In genomic region chr1:1472046-1472876, GRCh38 we compare ENCODE assay signal across 9 cellular contexts. TPM values are rescaled to one million over a fixed set of nuclear protein-coding genes. Genes with fewer than 3 reads are reported as not detected.
DNase-seq lines count a peak whose midpoint lies in the region; ATAC-seq, FAIRE-seq and TF ChIP-seq lines count a peak whose summit lies in the region.
"Not testable (repeated sequence)": the region's sequence is repeated elsewhere in the genome, so short reads cannot be mapped to it uniquely, and the experiment has no call there.
"Had no signal": no experiment of that assay in that cellular context is flagged by ENCODE, and none has a peak within 500 bp of the region (broad histone marks: within the 10 kb centered on the region; RNA-seq: fewer than 3 reads in every experiment).

No MANE protein-coding gene starts in this region.

- H3K4me2 ChIP-seq in endothelial cell of umbilical vein (ENCODE audit: insufficient read depth, low read length) (peak overlapping the region; percentile 57), HepG2 (ENCODE audit: low read depth, low read length) (peak overlapping the region; percentile 88)

- BruUV-seq in endothelial cell of umbilical vein (replicated peaks; lab: Mats Ljungman, UMichigan) (TSS peak; percentile 35), HepG2 (replicated peaks; lab: Mats Ljungman, UMichigan) (TSS peak; percentile 76)

- dilution Hi-C loops in endothelial cell of umbilical vein (cut with MboI; ENCODE audit: extremely low pct_ligation_motif_present, low sequenced_read_pairs), result not testable (repeated sequence)

- ATAC-seq in GM19397 (IDR thresholded peaks at IDR 0.05; ENCODE audit: unreplicated experiment) (peak; percentile 20), HG03175 (IDR thresholded peaks at IDR 0.05; ENCODE audit: unreplicated experiment) (peak; percentile 34), HepG2 (peak; percentile 57), gastrocnemius medialis (peak in 1 of 2 donors; percentile 13)

- in situ Hi-C loops in HepG2 (cut with HindIII; ENCODE audit: extremely low pct_ligation_motif_present, low pct_unique_long_range_greater_than_20kb); gastrocnemius medialis (cut with MboI; ENCODE audit: low sequenced_read_pairs in 4 of 4): not testable (repeated sequence)

- not testable (repeated sequence) for TF ChIP-seq RAD21 in HepG2 (CRISPR knock-in tag; IDR thresholded peaks at IDR 0.05)

- H3K4me1 ChIP-seq in endothelial cell of umbilical vein (ENCODE audit: control insufficient read depth, extremely low read depth, insufficient read depth, low read length), result peaks cover 12% of the 10 kb centered on the region
- H3K4me1 ChIP-seq in HepG2 (ENCODE audit: insufficient read depth, low read length), result peaks cover 22% of the 10 kb centered on the region
- H3K4me1 ChIP-seq in gastrocnemius medialis, result peaks cover 9 to 25% of the 10 kb centered on the region in 2 donors

- DNase-seq in AG20443 (ENCODE audit: low spot score), result peak; percentile 19
- peak; percentile 20 for DNase-seq in RPMI8226
- DNase-seq in activated effector memory CD4-positive, alpha-beta T cell treated with anti-CD3 and anti-CD28 coated beads, Interleukin-2, amount 50 U/mL, for 16 hours, result peak; percentile 71
- DNase-seq in endothelial cell of umbilical vein (ENCODE audit: low read depth, low spot score), result peak; percentile 8
- not testable (repeated sequence) for DNase-seq in HepG2 (ENCODE audit: low spot score); gastrocnemius medialis

- not testable (repeated sequence) for H4K20me1 ChIP-seq in endothelial cell of umbilical vein (replicated peaks; ENCODE audit: control insufficient read depth, extremely low read depth, insufficient read depth, low read length); HepG2 (ENCODE audit: insufficient read depth, low read length)

- FAIRE-seq in endothelial cell of umbilical vein (lab: Jason Lieb, UNC) (peak; percentile 96), HepG2 (lab: Jason Lieb, UNC) (peak; percentile 51)

- 2% methylated on average over 11 of the region's 65 CpGs for WGBS in HepG2 (ENCODE audit: low lambda C conversion rate)

- CTCF ChIA-PET in endothelial cell of umbilical vein (lab: Charles Lee); HepG2 (lab: Yijun Ruan, JAX; ENCODE audit: low intra/inter-chr PET ratio, low total read pairs): not testable (repeated sequence)

- not testable (repeated sequence) for H3K27me3 ChIP-seq in endothelial cell of umbilical vein (ENCODE audit: control insufficient read depth in 2 of 2, insufficient read depth in 2 of 2, low read length in 2 of 2); HepG2 (ENCODE audit: control insufficient read depth in 1 of 2, insufficient read depth in 2 of 2, low read length in 2 of 2); gastrocnemius medialis

- H3K36me3 ChIP-seq in endothelial cell of umbilical vein (ENCODE audit: control insufficient read depth in 2 of 2, extremely low read depth in 1 of 2, insufficient read depth in 2 of 2, low read length in 2 of 2); HepG2 (replicated peaks in 1 of 2; ENCODE audit: control insufficient read depth in 1 of 2, insufficient read depth in 2 of 2, low read length in 2 of 2); gastrocnemius medialis: not testable (repeated sequence)

- TF ChIP-seq EP300 in HepG2 (IDR thresholded peaks at IDR 0.05; ENCODE audit: low read depth in 2 of 2, low read length in 2 of 2); HepG2 (CRISPR knock-in tag; IDR thresholded peaks at IDR 0.05; ENCODE audit: borderline replicate concordance): not testable (repeated sequence)

- H3K4me3 ChIP-seq in endothelial cell of umbilical vein (replicated peaks in 1 of 3; ENCODE audit: insufficient read depth in 1 of 3, low read depth in 1 of 3, low read length in 3 of 3) (peak overlapping the region; percentile 41 to 76 (median 65)), HepG2 (replicated peaks in 1 of 3; ENCODE audit: insufficient read depth in 1 of 3, low read depth in 2 of 3, low read length in 3 of 3) (peak overlapping the region; percentile 55 to 77 (median 76)), gastrocnemius medialis (peak overlapping the region; percentile 56 to 86 (median 80))

- not testable (repeated sequence) for H3K9me1 ChIP-seq in endothelial cell of umbilical vein (replicated peaks; ENCODE audit: control insufficient read depth, extremely low read depth, insufficient read depth, low read length)

- peaks cover 40% of the 10 kb centered on the region for H3K79me2 ChIP-seq in endothelial cell of umbilical vein (ENCODE audit: control insufficient read depth, insufficient read depth, low read length)
- H3K79me2 ChIP-seq in HepG2 (ENCODE audit: insufficient read depth, low read length), result peaks cover 19% of the 10 kb centered on the region

- intact Hi-C loops in endothelial cell of umbilical vein (cut with micrococcal nuclease); HepG2 (cut with micrococcal nuclease; ENCODE audit: unreplicated experiment); gastrocnemius medialis (cut with DNase I; ENCODE audit: low total_unique reads): not testable (repeated sequence)

- H2AFZ ChIP-seq in endothelial cell of umbilical vein (ENCODE audit: low read depth, low read length); HepG2 (ENCODE audit: low read length): not testable (repeated sequence)

- H3K27ac ChIP-seq in endothelial cell of umbilical vein (ENCODE audit: insufficient read depth, low read depth, low read length), result not testable (repeated sequence)
- H3K27ac ChIP-seq in HepG2 (ENCODE audit: extremely low read length, insufficient read depth, low read length) (peak overlapping the region; percentile 67), gastrocnemius medialis (peak overlapping the region; percentile 82 to 92 (median 86))

- POLR2A ChIA-PET in endothelial cell of umbilical vein (lab: Charles Lee); HepG2 (lab: Yijun Ruan, JAX): not testable (repeated sequence)

- H3K9ac ChIP-seq in endothelial cell of umbilical vein (replicated peaks; ENCODE audit: extremely low read depth, insufficient read depth, low read length), result peak overlapping the region; percentile 44
- H3K9ac ChIP-seq in HepG2 (ENCODE audit: insufficient read depth, low read depth, low read length), result peak overlapping the region; percentile 84

- H3K9me3 ChIP-seq in endothelial cell of umbilical vein (replicated peaks; ENCODE audit: control insufficient read depth, insufficient read depth, low read length); HepG2 (ENCODE audit: low read length); gastrocnemius medialis: not testable (repeated sequence)

- not testable (repeated sequence) for TF ChIP-seq CTCF in endothelial cell of umbilical vein (IDR thresholded peaks at IDR 0.05; ENCODE audit: extremely low read depth in 1 of 2, insufficient read depth in 1 of 2, low read depth in 1 of 2, low read length in 2 of 2); HepG2 (CRISPR knock-in tag; IDR thresholded peaks at IDR 0.05); gastrocnemius medialis (IDR thresholded peaks at IDR 0.05 in 4 of 5, conservative IDR thresholded peaks at IDR 0.05 in 1 of 5)

- not testable (repeated sequence) for TF ChIP-seq POLR2A in endothelial cell of umbilical vein (IDR thresholded peaks at IDR 0.05; ENCODE audit: low read depth, low read length); HepG2 (IDR thresholded peaks at IDR 0.05; ENCODE audit: insufficient read depth in 1 of 2, low read depth in 2 of 2, low read length in 2 of 2); gastrocnemius medialis (IDR thresholded peaks at IDR 0.05)

RNA-seq across cellular contexts. Expression of gene ATAD3B, which starts 0.7 kb away (rescaled TPM):
- total RNA-seq in endothelial cell of umbilical vein (45.8 and 48.2 TPM in 2 replicates), HepG2 (2016; rRNA removed; fragmentation: Illumina TruSeq; extraction: Trizol) (21.1 and 31.1 TPM in 2 replicates), gastrocnemius medialis (1 to 10 TPM; 3.5 to 7.1 (median 5.9) TPM)
- polyA plus RNA-seq in endothelial cell of umbilical vein (20.5 and 22.7 TPM in 2 replicates), HepG2 (2011; rRNA removed) (9.6 and 15.4 TPM in 2 replicates)
- 10.6 and 15.8 TPM in 2 replicates for polyA plus RNA-seq in endothelial cell of umbilical vein (2011; cell fraction: cytosol; rRNA removed)
- polyA plus RNA-seq in endothelial cell of umbilical vein (2011; cell fraction: nucleus; rRNA removed), result 107 and 147 TPM in 2 replicates
- polyA plus RNA-seq in endothelial cell of umbilical vein (2012), result 16.0 and 23.1 TPM in 2 replicates
- polyA minus RNA-seq in endothelial cell of umbilical vein, result 10.3 and 22.1 TPM in 2 replicates
- polyA minus RNA-seq in endothelial cell of umbilical vein (2011; cell fraction: cytosol; rRNA and poly(A)+ RNA removed), result 66.3 TPM
- polyA minus RNA-seq in endothelial cell of umbilical vein (2011; cell fraction: nucleus; rRNA and poly(A)+ RNA removed), result 22.2 and 45.5 TPM in 2 replicates
- total RNA-seq in HepG2 (2016; cell fraction: cytosol; rRNA removed; fragmentation: Illumina TruSeq; extraction: Trizol; ENCODE audit: low read depth), result 26.1 and 27.7 TPM in 2 replicates
- total RNA-seq in HepG2 (2016; cell fraction: insoluble cytoplasmic fraction; rRNA removed; fragmentation: Illumina TruSeq; extraction: Trizol), result 19.1 and 31.9 TPM in 2 replicates
- 24.8 and 25.7 TPM in 2 replicates for total RNA-seq in HepG2 (2016; cell fraction: membrane; rRNA removed; fragmentation: Illumina TruSeq; extraction: Trizol)
- 28.8 and 34.2 TPM in 2 replicates for total RNA-seq in HepG2 (2016; cell fraction: nucleus; rRNA removed; fragmentation: Illumina TruSeq; extraction: Trizol)
- 7.3 and 12.3 TPM in 2 replicates for polyA plus RNA-seq in HepG2 (2011; cell fraction: cytosol; rRNA removed)
- polyA plus RNA-seq in HepG2 (2011; cell fraction: nucleus; rRNA removed), result 82.9 and 84.6 TPM in 2 replicates
- 9.1 and 14.3 TPM in 2 replicates for polyA plus RNA-seq in HepG2 (2012)
- 11.2 and 12.2 TPM in 2 replicates for polyA plus RNA-seq in HepG2 (2016; cell fraction: cytosol; fragmentation: Illumina TruSeq; extraction: Trizol; ENCODE audit: low read depth)
- 22.1 and 23.9 TPM in 2 replicates for polyA plus RNA-seq in HepG2 (2016; cell fraction: insoluble cytoplasmic fraction; fragmentation: Illumina TruSeq; extraction: Trizol; ENCODE audit: low read depth)
- 16.4 and 18.0 TPM in 2 replicates for polyA plus RNA-seq in HepG2 (2016; cell fraction: membrane; fragmentation: Illumina TruSeq; extraction: Trizol; ENCODE audit: low read depth)
- polyA plus RNA-seq in HepG2 (2016; cell fraction: nucleus; fragmentation: Illumina TruSeq; extraction: Trizol; ENCODE audit: insufficient read depth, low read depth), result 108 and 128 TPM in 2 replicates
- polyA minus RNA-seq in HepG2 (2011; rRNA and poly(A)+ RNA removed; ENCODE audit: low replicate concordance), result 15.4 and 54.9 TPM in 2 replicates
- 8.0 and 10.3 TPM in 2 replicates for polyA minus RNA-seq in HepG2 (2011; cell fraction: cytosol; rRNA and poly(A)+ RNA removed)
- polyA minus RNA-seq in HepG2 (2011; cell fraction: nucleus; rRNA and poly(A)+ RNA removed), result 18.0 and 21.1 TPM in 2 replicates

RNA-seq across cellular contexts. Expression of gene ATAD3C, which starts 22.8 kb away (rescaled TPM):
- total RNA-seq in endothelial cell of umbilical vein (0.16 TPM in 1 of 2 replicates, not detected in the other), HepG2 (2016; rRNA removed; fragmentation: Illumina TruSeq; extraction: Trizol) (3.2 and 4.7 TPM in 2 replicates), gastrocnemius medialis (under 1 TPM in 1 of 4 donors, not detected in 3; 0.07 TPM)
- polyA plus RNA-seq in endothelial cell of umbilical vein (0.01 TPM in 1 of 2 replicates, not detected in the other), HepG2 (2011; rRNA removed) (2.4 and 3.5 TPM in 2 replicates)
- polyA plus RNA-seq in endothelial cell of umbilical vein (2011; cell fraction: cytosol; rRNA removed), result not detected in 2 replicates
- 0.04 and 0.06 TPM in 2 replicates for polyA plus RNA-seq in endothelial cell of umbilical vein (2011; cell fraction: nucleus; rRNA removed)
- polyA plus RNA-seq in endothelial cell of umbilical vein (2012), result not detected in 2 replicates
- polyA minus RNA-seq in endothelial cell of umbilical vein, result not detected in 2 replicates
- not detected for polyA minus RNA-seq in endothelial cell of umbilical vein (2011; cell fraction: cytosol; rRNA and poly(A)+ RNA removed)
- 0.82 TPM in 1 of 2 replicates, not detected in the other for polyA minus RNA-seq in endothelial cell of umbilical vein (2011; cell fraction: nucleus; rRNA and poly(A)+ RNA removed)
- 2.4 and 4.7 TPM in 2 replicates for total RNA-seq in HepG2 (2016; cell fraction: cytosol; rRNA removed; fragmentation: Illumina TruSeq; extraction: Trizol; ENCODE audit: low read depth)
- 2.7 and 3.3 TPM in 2 replicates for total RNA-seq in HepG2 (2016; cell fraction: insoluble cytoplasmic fraction; rRNA removed; fragmentation: Illumina TruSeq; extraction: Trizol)
- total RNA-seq in HepG2 (2016; cell fraction: membrane; rRNA removed; fragmentation: Illumina TruSeq; extraction: Trizol), result 5.4 and 8.1 TPM in 2 replicates
- total RNA-seq in HepG2 (2016; cell fraction: nucleus; rRNA removed; fragmentation: Illumina TruSeq; extraction: Trizol), result 1.2 and 2.1 TPM in 2 replicates
- 3.5 and 3.6 TPM in 2 replicates for polyA plus RNA-seq in HepG2 (2011; cell fraction: cytosol; rRNA removed)
- 1.7 and 1.9 TPM in 2 replicates for polyA plus RNA-seq in HepG2 (2011; cell fraction: nucleus; rRNA removed)
- polyA plus RNA-seq in HepG2 (2012), result 3.2 and 4.4 TPM in 2 replicates
- 5.2 and 8.6 TPM in 2 replicates for polyA plus RNA-seq in HepG2 (2016; cell fraction: cytosol; fragmentation: Illumina TruSeq; extraction: Trizol; ENCODE audit: low read depth)
- 4.6 and 4.8 TPM in 2 replicates for polyA plus RNA-seq in HepG2 (2016; cell fraction: insoluble cytoplasmic fraction; fragmentation: Illumina TruSeq; extraction: Trizol; ENCODE audit: low read depth)
- polyA plus RNA-seq in HepG2 (2016; cell fraction: membrane; fragmentation: Illumina TruSeq; extraction: Trizol; ENCODE audit: low read depth), result 8.3 TPM in 2 replicates
- polyA plus RNA-seq in HepG2 (2016; cell fraction: nucleus; fragmentation: Illumina TruSeq; extraction: Trizol; ENCODE audit: insufficient read depth, low read depth), result 1.5 and 1.9 TPM in 2 replicates
- polyA minus RNA-seq in HepG2 (2011; rRNA and poly(A)+ RNA removed; ENCODE audit: low replicate concordance), result 0.96 TPM in 1 of 2 replicates, not detected in the other
- 0.97 and 2.1 TPM in 2 replicates for polyA minus RNA-seq in HepG2 (2011; cell fraction: cytosol; rRNA and poly(A)+ RNA removed)
- 0.39 and 0.75 TPM in 2 replicates for polyA minus RNA-seq in HepG2 (2011; cell fraction: nucleus; rRNA and poly(A)+ RNA removed)

RNA-seq across cellular contexts. Expression of gene VWA1, which starts 36.8 kb away (rescaled TPM):
- total RNA-seq in endothelial cell of umbilical vein (3.3 and 6.1 TPM in 2 replicates), HepG2 (2016; rRNA removed; fragmentation: Illumina TruSeq; extraction: Trizol) (25.1 and 57.5 TPM in 2 replicates), gastrocnemius medialis (1 to 10 TPM; 2.1 to 8.3 (median 6.0) TPM)
- polyA plus RNA-seq in endothelial cell of umbilical vein (2.0 and 3.7 TPM in 2 replicates), HepG2 (2011; rRNA removed) (40.9 and 61.3 TPM in 2 replicates)
- polyA plus RNA-seq in endothelial cell of umbilical vein (2011; cell fraction: cytosol; rRNA removed), result 0.87 and 1.8 TPM in 2 replicates
- polyA plus RNA-seq in endothelial cell of umbilical vein (2011; cell fraction: nucleus; rRNA removed), result 0.76 and 1.5 TPM in 2 replicates
- 0.87 and 1.9 TPM in 2 replicates for polyA plus RNA-seq in endothelial cell of umbilical vein (2012)
- 0.62 and 2.5 TPM in 2 replicates for polyA minus RNA-seq in endothelial cell of umbilical vein
- polyA minus RNA-seq in endothelial cell of umbilical vein (2011; cell fraction: cytosol; rRNA and poly(A)+ RNA removed), result not detected
- polyA minus RNA-seq in endothelial cell of umbilical vein (2011; cell fraction: nucleus; rRNA and poly(A)+ RNA removed), result 0.10 and 0.58 TPM in 2 replicates
- total RNA-seq in HepG2 (2016; cell fraction: cytosol; rRNA removed; fragmentation: Illumina TruSeq; extraction: Trizol; ENCODE audit: low read depth), result 4.5 and 4.7 TPM in 2 replicates
- total RNA-seq in HepG2 (2016; cell fraction: insoluble cytoplasmic fraction; rRNA removed; fragmentation: Illumina TruSeq; extraction: Trizol), result 23.6 and 57.6 TPM in 2 replicates
- total RNA-seq in HepG2 (2016; cell fraction: membrane; rRNA removed; fragmentation: Illumina TruSeq; extraction: Trizol), result 12.5 and 16.0 TPM in 2 replicates
- total RNA-seq in HepG2 (2016; cell fraction: nucleus; rRNA removed; fragmentation: Illumina TruSeq; extraction: Trizol), result 51.4 and 68.6 TPM in 2 replicates
- 31.3 and 57.3 TPM in 2 replicates for polyA plus RNA-seq in HepG2 (2011; cell fraction: cytosol; rRNA removed)
- 80.8 and 81.7 TPM in 2 replicates for polyA plus RNA-seq in HepG2 (2011; cell fraction: nucleus; rRNA removed)
- 28.6 and 31.7 TPM in 2 replicates for polyA plus RNA-seq in HepG2 (2012)
- 6.7 and 8.2 TPM in 2 replicates for polyA plus RNA-seq in HepG2 (2016; cell fraction: cytosol; fragmentation: Illumina TruSeq; extraction: Trizol; ENCODE audit: low read depth)
- polyA plus RNA-seq in HepG2 (2016; cell fraction: insoluble cytoplasmic fraction; fragmentation: Illumina TruSeq; extraction: Trizol; ENCODE audit: low read depth), result 32.1 and 34.9 TPM in 2 replicates
- 16.7 and 17.0 TPM in 2 replicates for polyA plus RNA-seq in HepG2 (2016; cell fraction: membrane; fragmentation: Illumina TruSeq; extraction: Trizol; ENCODE audit: low read depth)
- 140 and 151 TPM in 2 replicates for polyA plus RNA-seq in HepG2 (2016; cell fraction: nucleus; fragmentation: Illumina TruSeq; extraction: Trizol; ENCODE audit: insufficient read depth, low read depth)
- polyA minus RNA-seq in HepG2 (2011; rRNA and poly(A)+ RNA removed; ENCODE audit: low replicate concordance), result 0.05 and 92.8 TPM in 2 replicates
- polyA minus RNA-seq in HepG2 (2011; cell fraction: cytosol; rRNA and poly(A)+ RNA removed), result 48.6 and 49.4 TPM in 2 replicates
- 12.6 and 15.8 TPM in 2 replicates for polyA minus RNA-seq in HepG2 (2011; cell fraction: nucleus; rRNA and poly(A)+ RNA removed)

RNA-seq across cellular contexts. Expression of gene ATAD3A, which starts 39.7 kb away (rescaled TPM):
- 55.2 and 57.4 TPM in 2 replicates for total RNA-seq in endothelial cell of umbilical vein
- polyA plus RNA-seq in endothelial cell of umbilical vein, result 24.9 and 28.8 TPM in 2 replicates
- 23.0 and 29.1 TPM in 2 replicates for polyA plus RNA-seq in endothelial cell of umbilical vein (2011; cell fraction: cytosol; rRNA removed)
- polyA plus RNA-seq in endothelial cell of umbilical vein (2011; cell fraction: nucleus; rRNA removed), result 47.8 and 57.7 TPM in 2 replicates
- polyA plus RNA-seq in endothelial cell of umbilical vein (2012), result 26.8 and 28.1 TPM in 2 replicates
- 13.7 and 22.7 TPM in 2 replicates for polyA minus RNA-seq in endothelial cell of umbilical vein
- 52.6 TPM for polyA minus RNA-seq in endothelial cell of umbilical vein (2011; cell fraction: cytosol; rRNA and poly(A)+ RNA removed)
- 10.6 and 18.4 TPM in 2 replicates for polyA minus RNA-seq in endothelial cell of umbilical vein (2011; cell fraction: nucleus; rRNA and poly(A)+ RNA removed)
- 33.4 and 49.0 TPM in 2 replicates for total RNA-seq in HepG2 (2016; rRNA removed; fragmentation: Illumina TruSeq; extraction: Trizol)
- 18.2 and 18.9 TPM in 2 replicates for total RNA-seq in HepG2 (2016; cell fraction: cytosol; rRNA removed; fragmentation: Illumina TruSeq; extraction: Trizol; ENCODE audit: low read depth)
- total RNA-seq in HepG2 (2016; cell fraction: insoluble cytoplasmic fraction; rRNA removed; fragmentation: Illumina TruSeq; extraction: Trizol), result 27.6 and 52.7 TPM in 2 replicates
- 38.0 and 38.8 TPM in 2 replicates for total RNA-seq in HepG2 (2016; cell fraction: membrane; rRNA removed; fragmentation: Illumina TruSeq; extraction: Trizol)
- 30.1 and 34.5 TPM in 2 replicates for total RNA-seq in HepG2 (2016; cell fraction: nucleus; rRNA removed; fragmentation: Illumina TruSeq; extraction: Trizol)
- polyA plus RNA-seq in HepG2 (2011; rRNA removed), result 10.6 and 15.5 TPM in 2 replicates
- polyA plus RNA-seq in HepG2 (2011; cell fraction: cytosol; rRNA removed), result 11.1 and 18.2 TPM in 2 replicates
- polyA plus RNA-seq in HepG2 (2011; cell fraction: nucleus; rRNA removed), result 45.2 and 49.3 TPM in 2 replicates
- 12.6 and 17.3 TPM in 2 replicates for polyA plus RNA-seq in HepG2 (2012)
- polyA plus RNA-seq in HepG2 (2016; cell fraction: cytosol; fragmentation: Illumina TruSeq; extraction: Trizol; ENCODE audit: low read depth), result 19.2 and 20.9 TPM in 2 replicates
- polyA plus RNA-seq in HepG2 (2016; cell fraction: insoluble cytoplasmic fraction; fragmentation: Illumina TruSeq; extraction: Trizol; ENCODE audit: low read depth), result 33.0 and 40.7 TPM in 2 replicates
- 30.9 and 31.4 TPM in 2 replicates for polyA plus RNA-seq in HepG2 (2016; cell fraction: membrane; fragmentation: Illumina TruSeq; extraction: Trizol; ENCODE audit: low read depth)
- polyA plus RNA-seq in HepG2 (2016; cell fraction: nucleus; fragmentation: Illumina TruSeq; extraction: Trizol; ENCODE audit: insufficient read depth, low read depth), result 80.5 and 96.5 TPM in 2 replicates
- 21.9 and 37.5 TPM in 2 replicates for polyA minus RNA-seq in HepG2 (2011; rRNA and poly(A)+ RNA removed; ENCODE audit: low replicate concordance)
- 11.0 and 16.1 TPM in 2 replicates for polyA minus RNA-seq in HepG2 (2011; cell fraction: cytosol; rRNA and poly(A)+ RNA removed)
- 8.6 and 10.7 TPM in 2 replicates for polyA minus RNA-seq in HepG2 (2011; cell fraction: nucleus; rRNA and poly(A)+ RNA removed)
- 10 to 100 TPM; 22.9 to 47.9 (median 35.6) TPM for total RNA-seq in gastrocnemius medialis

RNA-seq across cellular contexts. Expression of gene ANKRD65, which starts 51.2 kb away (rescaled TPM):
- total RNA-seq in endothelial cell of umbilical vein (0.32 and 0.38 TPM in 2 replicates), HepG2 (2016; rRNA removed; fragmentation: Illumina TruSeq; extraction: Trizol) (28.3 and 30.1 TPM in 2 replicates), gastrocnemius medialis (1 to 10 TPM in 3 of 4 donors, under 1 TPM in 1; 0.16 to 1.8 (median 1.3) TPM)
- polyA plus RNA-seq in endothelial cell of umbilical vein (0.15 and 0.18 TPM in 2 replicates), HepG2 (2011; rRNA removed) (12.1 and 13.2 TPM in 2 replicates)
- 0.17 TPM in 2 replicates for polyA plus RNA-seq in endothelial cell of umbilical vein (2011; cell fraction: cytosol; rRNA removed)
- polyA plus RNA-seq in endothelial cell of umbilical vein (2011; cell fraction: nucleus; rRNA removed), result 0.14 and 0.22 TPM in 2 replicates
- 0.20 TPM in 1 of 2 replicates, not detected in the other for polyA plus RNA-seq in endothelial cell of umbilical vein (2012)
- not detected in 2 replicates for polyA minus RNA-seq in endothelial cell of umbilical vein
- polyA minus RNA-seq in endothelial cell of umbilical vein (2011; cell fraction: cytosol; rRNA and poly(A)+ RNA removed), result not detected
- not detected in 2 replicates for polyA minus RNA-seq in endothelial cell of umbilical vein (2011; cell fraction: nucleus; rRNA and poly(A)+ RNA removed)
- total RNA-seq in HepG2 (2016; cell fraction: cytosol; rRNA removed; fragmentation: Illumina TruSeq; extraction: Trizol; ENCODE audit: low read depth), result 5.3 and 5.6 TPM in 2 replicates
- 28.5 and 29.3 TPM in 2 replicates for total RNA-seq in HepG2 (2016; cell fraction: insoluble cytoplasmic fraction; rRNA removed; fragmentation: Illumina TruSeq; extraction: Trizol)
- total RNA-seq in HepG2 (2016; cell fraction: membrane; rRNA removed; fragmentation: Illumina TruSeq; extraction: Trizol), result 16.0 and 16.3 TPM in 2 replicates
- total RNA-seq in HepG2 (2016; cell fraction: nucleus; rRNA removed; fragmentation: Illumina TruSeq; extraction: Trizol), result 18.0 and 19.5 TPM in 2 replicates
- polyA plus RNA-seq in HepG2 (2011; cell fraction: cytosol; rRNA removed), result 13.0 and 16.9 TPM in 2 replicates
- polyA plus RNA-seq in HepG2 (2011; cell fraction: nucleus; rRNA removed), result 27.8 and 28.7 TPM in 2 replicates
- polyA plus RNA-seq in HepG2 (2012), result 7.1 and 8.2 TPM in 2 replicates
- 5.0 TPM in 2 replicates for polyA plus RNA-seq in HepG2 (2016; cell fraction: cytosol; fragmentation: Illumina TruSeq; extraction: Trizol; ENCODE audit: low read depth)
- 30.0 and 31.6 TPM in 2 replicates for polyA plus RNA-seq in HepG2 (2016; cell fraction: insoluble cytoplasmic fraction; fragmentation: Illumina TruSeq; extraction: Trizol; ENCODE audit: low read depth)
- polyA plus RNA-seq in HepG2 (2016; cell fraction: membrane; fragmentation: Illumina TruSeq; extraction: Trizol; ENCODE audit: low read depth), result 11.4 and 12.1 TPM in 2 replicates
- polyA plus RNA-seq in HepG2 (2016; cell fraction: nucleus; fragmentation: Illumina TruSeq; extraction: Trizol; ENCODE audit: insufficient read depth, low read depth), result 45.0 and 48.7 TPM in 2 replicates
- 9.7 TPM in 1 of 2 replicates, not detected in the other for polyA minus RNA-seq in HepG2 (2011; rRNA and poly(A)+ RNA removed; ENCODE audit: low replicate concordance)
- polyA minus RNA-seq in HepG2 (2011; cell fraction: cytosol; rRNA and poly(A)+ RNA removed), result 5.6 and 6.6 TPM in 2 replicates
- 2.6 and 3.6 TPM in 2 replicates for polyA minus RNA-seq in HepG2 (2011; cell fraction: nucleus; rRNA and poly(A)+ RNA removed)
- total RNA-seq: T-helper 2 cell treated with Interferon-gamma antibody and Interleukin-4, amounts not matched to agents 100 ng/mL and 5 ng/mL, for 36 hours had no signal
